19 cellular contexts compared by ENCODE assay signal in the genomic region with DNA sequence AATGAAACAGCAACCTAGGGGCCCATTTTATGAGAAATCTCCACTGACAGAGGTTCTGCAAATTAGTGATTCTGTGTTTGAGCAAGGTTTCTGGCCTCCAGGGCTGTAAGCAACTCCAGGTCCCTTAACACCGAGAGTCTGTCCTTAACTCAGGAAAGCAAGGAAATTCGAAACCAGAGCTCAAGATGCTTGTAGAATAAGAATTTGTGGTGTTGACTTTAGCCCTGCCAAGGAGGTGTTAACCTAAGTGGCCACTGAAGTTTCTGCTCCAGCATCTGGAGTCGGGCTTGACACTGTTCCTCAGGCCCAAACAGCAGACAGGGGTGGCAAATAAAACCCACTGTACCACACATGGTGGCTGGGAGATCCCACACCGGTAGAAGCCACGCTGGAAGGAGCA.
DNase-seq lines count a peak whose midpoint lies in the region; ATAC-seq and TF ChIP-seq lines count a peak whose summit lies in the region.
"Had no signal": no experiment of that assay in that cellular context is flagged by ENCODE, and none has a peak within 500 bp of the region (broad histone marks: within the 10 kb centered on the region; RNA-seq: fewer than 3 reads in every experiment).

No MANE protein-coding gene starts in this region.

- DNase-seq in ELF-1 (ENCODE audit: low read depth, low spot score) (peak; percentile 45), caudate nucleus (lab: John Stamatoyannopoulos, UW) (no peak), mesenchymal stem cell (no peak), sigmoid colon (no peak)
- no peak for DNase-seq in stimulated activated naive CD4-positive, alpha-beta T cell treated with Interleukin-2 at 50 U/mL for 16 hours (lab: John Stamatoyannopoulos, UW)
- DNase-seq: activated CD4-positive, alpha-beta memory T cell treated with anti-CD3 and anti-CD28 coated beads, Interleukin-2, amount 10 ng/mL, durations not matched to agents 7 days and 5 days; activated CD8-positive, alpha-beta memory T cell treated with anti-CD3 and anti-CD28 coated beads, Interleukin-2, amount 50 U/mL, for 4 hours; activated naive CD4-positive, alpha-beta T cell treated with anti-CD3 and anti-CD28 coated beads for 36 hours; body of pancreas; esophagus squamous epithelium; gastrocnemius medialis; HCEC 1CT; NCI-H82; SHP77 treated with DMSO at 0.1 percent for 48 hours had no signal

- H3K18ac ChIP-seq in mesenchymal stem cell (ENCODE audit: low read depth in 1 of 2, low read length in 2 of 2), result peak overlapping the region in 1 of 2 experiments; percentile 84

- no peak overlapping the region for H2BK12ac ChIP-seq in mesenchymal stem cell (ENCODE audit: low read length in 2 of 2)

- H4K8ac ChIP-seq in mesenchymal stem cell (ENCODE audit: low read length), result no peak overlapping the region

- H3K14ac ChIP-seq in mesenchymal stem cell (ENCODE audit: low read length in 2 of 2), result no peak overlapping the region

- H3K36me3 ChIP-seq in KMS-11 (ENCODE audit: insufficient read depth), result no peaks in the 10 kb centered on the region
- peaks cover 0 to 72% of the 10 kb centered on the region in 2 experiments for H3K36me3 ChIP-seq in mesenchymal stem cell (ENCODE audit: control insufficient read depth in 1 of 2, insufficient read depth in 2 of 2, low read depth in 1 of 2, low read length in 2 of 2)
- H3K36me3 ChIP-seq in sigmoid colon, result no peaks in the 10 kb centered on the region
- H3K36me3 ChIP-seq: esophagus squamous epithelium, gastrocnemius medialis, suprapubic skin had no signal

- no peak overlapping the region for H2AK5ac ChIP-seq in mesenchymal stem cell (ENCODE audit: low read length, severe bottlenecking)

- no peaks in the 10 kb centered on the region for H4K20me1 ChIP-seq in KMS-11 (ENCODE audit: insufficient read depth)

- no peak overlapping the region for H2BK5ac ChIP-seq in mesenchymal stem cell (ENCODE audit: low read depth, low read length, poor library complexity, severe bottlenecking)

- no peak overlapping the region for H3K4me3 ChIP-seq in KMS-11 (IDR thresholded peaks at IDR 0.05; ENCODE audit: insufficient read depth, low read depth, low read length)
- no peak overlapping the region for H3K4me3 ChIP-seq in mesenchymal stem cell (ENCODE audit: insufficient read depth in 1 of 2, low read depth in 1 of 2, low read length in 2 of 2)
- no peak overlapping the region for H3K4me3 ChIP-seq in sigmoid colon
- H3K4me3 ChIP-seq: body of pancreas, esophagus squamous epithelium, gastrocnemius medialis, suprapubic skin had no signal

- H3K4ac ChIP-seq in mesenchymal stem cell (ENCODE audit: low read depth in 1 of 2, low read length in 2 of 2), result no peak overlapping the region

- H3K27me3 ChIP-seq in KMS-11 (ENCODE audit: insufficient read depth, low read depth) (no peaks in the 10 kb centered on the region), mesenchymal stem cell (ENCODE audit: control insufficient read depth in 1 of 2, insufficient read depth in 1 of 2, low read length in 2 of 2) (no peaks in the 10 kb centered on the region), sigmoid colon (no peaks in the 10 kb centered on the region)
- H3K27me3 ChIP-seq: body of pancreas, esophagus squamous epithelium, gastrocnemius medialis, suprapubic skin had no signal

- TF ChIP-seq EP300 in sigmoid colon (IDR thresholded peaks at IDR 0.05), result no peak

- H3K4me2 ChIP-seq in KMS-11 (peak overlapping the region; percentile 30; the same call in 1 of the 2 replicates), mesenchymal stem cell (ENCODE audit: low read length, poor library complexity, severe bottlenecking) (no peak overlapping the region)

- H3K4me1 ChIP-seq in KMS-11 (ENCODE audit: low read depth, poor library complexity, severe bottlenecking) (peaks cover 20% of the 10 kb centered on the region), mesenchymal stem cell (ENCODE audit: control insufficient read depth, insufficient read depth, low read depth, low read length) (peaks cover 5% of the 10 kb centered on the region), sigmoid colon (peaks cover 0 to 48% (median 27%) of the 10 kb centered on the region in 4 donors)
- H3K4me1 ChIP-seq: body of pancreas, esophagus squamous epithelium, suprapubic skin had no signal

- no peaks in the 10 kb centered on the region for H3K79me1 ChIP-seq in mesenchymal stem cell (replicated peaks; ENCODE audit: low read length, poor library complexity, severe bottlenecking)

- intact Hi-C loops in sigmoid colon (cut with DNase I), result no loop called here

- H3K9ac ChIP-seq in KMS-11 (no peak overlapping the region), mesenchymal stem cell (ENCODE audit: low read length) (no peak overlapping the region)

- WGBS in mesenchymal stem cell, result 74% methylated on average over 3 of the region's 5 CpGs
- WGBS in sigmoid colon, 2 donors, result 59 to 72% methylated on average over 5 of the region's 5 CpGs

- H2BK15ac ChIP-seq in mesenchymal stem cell (ENCODE audit: low read depth, poor library complexity, severe bottlenecking), result peak overlapping the region; percentile 86

- H3K9me3 ChIP-seq in mesenchymal stem cell (ENCODE audit: control insufficient read depth, low read length) (no peaks in the 10 kb centered on the region), sigmoid colon (no peaks in the 10 kb centered on the region)
- H3K9me3 ChIP-seq: body of pancreas, esophagus squamous epithelium, gastrocnemius medialis, suprapubic skin had no signal

- H3K79me2 ChIP-seq in KMS-11 (ENCODE audit: insufficient read depth, low read depth), result no peaks in the 10 kb centered on the region

- no peak for TF ChIP-seq POLR2A in sigmoid colon (IDR thresholded peaks at IDR 0.05)

- H2BK120ac ChIP-seq in mesenchymal stem cell (ENCODE audit: low read depth, low read length), result no peak overlapping the region

- TF ChIP-seq CTCF in KMS-11 (conservative IDR thresholded peaks at IDR 0.05; ENCODE audit: low read depth, low read length), result no peak
- no peak for TF ChIP-seq CTCF in sigmoid colon (IDR thresholded peaks at IDR 0.05)

- 0 out of 2 replicates have a peak overlapping the region, but pooled peaks have one; percentile 11 for H2AFZ ChIP-seq in KMS-11 (ENCODE audit: low read depth)
- H2AFZ ChIP-seq in mesenchymal stem cell (ENCODE audit: low read depth, low read length), result no peak overlapping the region

- no peak overlapping the region for H3K23ac ChIP-seq in mesenchymal stem cell (ENCODE audit: low read length in 2 of 2)

- H3K27ac ChIP-seq in KMS-11 (no peak overlapping the region), caudate nucleus (ENCODE audit: low read depth, low read length) (peak overlapping the region; percentile 2), mesenchymal stem cell (ENCODE audit: low read length, poor library complexity, severe bottlenecking) (no peak overlapping the region), sigmoid colon (peak overlapping the region in 1 of 4 donors; percentile 28)
- H3K27ac ChIP-seq: body of pancreas, esophagus squamous epithelium, gastrocnemius medialis, suprapubic skin had no signal

- no peak for ATAC-seq in HG03159 (IDR thresholded peaks at IDR 0.05; ENCODE audit: unreplicated experiment)
- ATAC-seq in activated CD4-positive, CD25-positive, alpha-beta regulatory T cell treated with anti-CD3 and anti-CD28 coated beads, Interleukin-2, amount 50 U/mL, for 24 hours, result no peak
- ATAC-seq: body of pancreas; gastrocnemius medialis; stimulated activated memory B cell treated with anti-CD40 and anti-IgM and Interleukin-4, amounts not matched to agents 10 μg/mL and 1 μg/mL and 100 μg/mL, for 72 hours had no signal

- no peak overlapping the region for H4K91ac ChIP-seq in mesenchymal stem cell (ENCODE audit: low read length)
